24 cellular contexts compared by ENCODE assay signal in genomic region chr3:74009961-74010859, GRCh38.
DNase-seq lines count a peak whose midpoint lies in the region; ATAC-seq and TF ChIP-seq lines count a peak whose summit lies in the region.
"Had no signal": no experiment of that assay in that cellular context is flagged by ENCODE, and none has a peak within 500 bp of the region (broad histone marks: within the 10 kb centered on the region; RNA-seq: fewer than 3 reads in every experiment).

No MANE protein-coding gene starts in this region.

- H3K36me3 ChIP-seq in HAP-1 (replicated peaks) (no peaks in the 10 kb centered on the region), ectodermal cell (ENCODE audit: control insufficient read depth, insufficient read depth, low read length) (no peaks in the 10 kb centered on the region), neural cell (ENCODE audit: insufficient read depth, low read length) (no peaks in the 10 kb centered on the region)
- no peaks in the 10 kb centered on the region for H3K36me3 ChIP-seq in naive thymus-derived CD4-positive, alpha-beta T cell (ENCODE audit: control insufficient read depth in 2 of 3, insufficient read depth in 3 of 3, low read length in 3 of 3)
- H3K36me3 ChIP-seq: BLaER1 treated with 17β-estradiol and CSF1 and Interleukin-3, amounts not matched to agents 10 nM and 100 nM had no signal

- H3F3A ChIP-seq in neural cell (ENCODE audit: insufficient read depth, low read length, poor library complexity, severe bottlenecking): no peaks in the 10 kb centered on the region

- H3K27me3 Mint-ChIP-seq in naive thymus-derived CD4-positive, alpha-beta T cell: no peaks in the 10 kb centered on the region
- H3K27me3 Mint-ChIP-seq: T-cell had no signal

- no peaks in the 10 kb centered on the region for H3K36me3 Mint-ChIP-seq in naive thymus-derived CD4-positive, alpha-beta T cell
- H3K36me3 Mint-ChIP-seq: CD8-positive, alpha-beta T cell; T-cell had no signal

- no peak overlapping the region for H3K4me3 ChIP-seq in HAP-1
- no peak overlapping the region for H3K4me3 ChIP-seq in ectodermal cell (ENCODE audit: insufficient read depth, low read depth, low read length)
- H3K4me3 ChIP-seq in neural cell (ENCODE audit: low read length): no peak overlapping the region
- H3K4me3 ChIP-seq in naive thymus-derived CD4-positive, alpha-beta T cell (ENCODE audit: low read length): no peak overlapping the region
- H3K4me3 ChIP-seq: BLaER1 treated with 17β-estradiol and CSF1 and Interleukin-3, amounts not matched to agents 10 nM and 100 nM; GM12878 had no signal

- CTCF ChIA-PET in naive thymus-derived CD4-positive, alpha-beta T cell (lab: Charles Lee): interaction anchor here (0.5 kb wide), 1 partner anchor 774 kb away, joined by 3 read pairs; no protein-coding TSS in a partner anchor

- H3K9me3 Mint-ChIP-seq in naive thymus-derived CD4-positive, alpha-beta T cell: peaks cover 0 to 16% (median 4%) of the 10 kb centered on the region in 11 donors

- no peak for ATAC-seq in naive thymus-derived CD4-positive, alpha-beta T cell
- ATAC-seq: CD8-positive, alpha-beta T cell; GM12878; HCT116; Panc1; T-cell had no signal

- H3K9me3 ChIP-seq in HAP-1 (no peaks in the 10 kb centered on the region), ectodermal cell (ENCODE audit: control insufficient read depth, low read length) (no peaks in the 10 kb centered on the region), neural cell (ENCODE audit: low read length) (no peaks in the 10 kb centered on the region)
- H3K9me3 ChIP-seq in naive thymus-derived CD4-positive, alpha-beta T cell (ENCODE audit: control insufficient read depth in 2 of 3, low read length in 3 of 3): no peaks in the 10 kb centered on the region
- H3K9me3 ChIP-seq: BLaER1 treated with 17β-estradiol and CSF1 and Interleukin-3, amounts not matched to agents 10 nM and 100 nM had no signal

- H3K27me3 ChIP-seq in HAP-1 (ENCODE audit: low read depth) (no peaks in the 10 kb centered on the region), ectodermal cell (ENCODE audit: control insufficient read depth, insufficient read depth, low read length, poor library complexity, severe bottlenecking) (no peaks in the 10 kb centered on the region), neural cell (ENCODE audit: insufficient read depth, low read depth, low read length) (no peaks in the 10 kb centered on the region)
- no peaks in the 10 kb centered on the region for H3K27me3 ChIP-seq in naive thymus-derived CD4-positive, alpha-beta T cell (ENCODE audit: control insufficient read depth in 2 of 2, insufficient read depth in 2 of 2, low read length in 2 of 2)
- H3K27me3 ChIP-seq: BLaER1 treated with 17β-estradiol and CSF1 and Interleukin-3, amounts not matched to agents 10 nM and 100 nM had no signal

- TF ChIP-seq CTCF in neural cell (IDR thresholded peaks at IDR 0.05; ENCODE audit: poor library complexity, severe bottlenecking): no peak

- no peaks in the 10 kb centered on the region for H3K79me2 ChIP-seq in neural cell (replicated peaks; ENCODE audit: insufficient read depth, low read length)

- POLR2A ChIA-PET in naive thymus-derived CD4-positive, alpha-beta T cell (lab: Charles Lee): no interaction called here

- intact Hi-C loops in naive thymus-derived CD4-positive, alpha-beta T cell (cut with micrococcal nuclease): no loop called here

- DNase-seq in DMS153 (lab: John Stamatoyannopoulos, UW) (peak; percentile 17), DMS153 treated with DMSO at 0.1 percent for 48 hours (lab: John Stamatoyannopoulos, UW; ENCODE audit: unreplicated experiment) (no peak), HAP-1 (ENCODE audit: low spot score in 2 of 2) (peak; percentile 92 to 99), pons (ENCODE audit: low spot score) (no peak), AG08395 (ENCODE audit: low spot score) (no peak)
- DNase-seq in naive thymus-derived CD4-positive, alpha-beta T cell: no peak
- DNase-seq: ACHN; Calu3; CD8-positive, alpha-beta T cell; DMS79; Karpas-422; NCI-H1694; NCI-H2081 treated with DMSO at 0.1 percent for 48 hours; NCI-H510A treated with DMSO at 0.1 percent for 48 hours; NCI-H774; NK-92 treated with Interleukin-12 subunit alpha and Interleukin-12 subunit beta, amount 100 ng/mL, for 24 hours; T-cell had no signal

- TF ChIP-seq EP300 in neural cell (conservative IDR thresholded peaks at IDR 0.05; ENCODE audit: poor library complexity, severe bottlenecking): no peak

- H3K4me2 ChIP-seq in neural cell (ENCODE audit: low read length): no peak overlapping the region
- H3K4me2 ChIP-seq: BLaER1 treated with 17β-estradiol and CSF1 and Interleukin-3, amounts not matched to agents 10 nM and 100 nM had no signal

- no peak overlapping the region for H3K27ac Mint-ChIP-seq in naive thymus-derived CD4-positive, alpha-beta T cell
- H3K27ac Mint-ChIP-seq: CD8-positive, alpha-beta T cell; T-cell had no signal

- no peak overlapping the region for H3K9ac ChIP-seq in neural cell (ENCODE audit: low read length)
- H3K9ac ChIP-seq: BLaER1 treated with 17β-estradiol and CSF1 and Interleukin-3, amounts not matched to agents 10 nM and 100 nM had no signal

- in situ Hi-C loops in HAP-1 (cut with MboI; ENCODE audit: low sequenced_read_pairs): no loop called here

- WGBS in ectodermal cell, 2 experiments: 71 to 79% methylated on average over 4 of the region's 4 CpGs

- H4K20me1 ChIP-seq in neural cell (ENCODE audit: insufficient read depth): no peaks in the 10 kb centered on the region
- H4K20me1 ChIP-seq: BLaER1 treated with 17β-estradiol and CSF1 and Interleukin-3, amounts not matched to agents 10 nM and 100 nM had no signal

- no peak overlapping the region for H3K4me3 Mint-ChIP-seq in naive thymus-derived CD4-positive, alpha-beta T cell
- H3K4me3 Mint-ChIP-seq: CD8-positive, alpha-beta T cell; T-cell had no signal

- H3K4me1 ChIP-seq in HAP-1: peaks cover 35% of the 10 kb centered on the region
- peaks cover 26% of the 10 kb centered on the region for H3K4me1 ChIP-seq in ectodermal cell (ENCODE audit: control insufficient read depth, insufficient read depth, low read length)
- no peaks in the 10 kb centered on the region for H3K4me1 ChIP-seq in naive thymus-derived CD4-positive, alpha-beta T cell (ENCODE audit: control insufficient read depth in 2 of 2, insufficient read depth in 2 of 2, low read length in 2 of 2)

- H3K27ac ChIP-seq in ectodermal cell (ENCODE audit: insufficient read depth, low read depth, low read length, poor library complexity, severe bottlenecking) (peak overlapping the region; percentile 53), neural cell (ENCODE audit: low read length) (no peak overlapping the region)
- no peak overlapping the region for H3K27ac ChIP-seq in naive thymus-derived CD4-positive, alpha-beta T cell (ENCODE audit: low read depth, low read length)
- H3K27ac ChIP-seq: 22Rv1; BLaER1 treated with 17β-estradiol and CSF1 and Interleukin-3, amounts not matched to agents 10 nM and 100 nM had no signal

- H2AFZ ChIP-seq in neural cell (ENCODE audit: low read depth, low read length): peak overlapping the region; percentile 16

- H3K4me1 Mint-ChIP-seq in naive thymus-derived CD4-positive, alpha-beta T cell: no peaks in the 10 kb centered on the region
- H3K4me1 Mint-ChIP-seq: T-cell had no signal

- no peak for TF ChIP-seq RAD21 in neural cell (conservative IDR thresholded peaks at IDR 0.05)

- H3K9me2 ChIP-seq in neural cell (ENCODE audit: insufficient read depth, low read length): no peaks in the 10 kb centered on the region

TF ChIP-seq in neural cell, 6 proteins besides CTCF, POLR2A, EP300 and RAD21:
- TF ChIP-seq SMC3 (conservative IDR thresholded peaks at IDR 0.05; ENCODE audit: poor library complexity): no peak
TF ChIP-seq in neural cell: peak in this region for 0.

Comparison
In these comparisons a context has a peak if more than half of its experiments do, and no peak if none do; other contexts are left out.
1. DNase-seq: peak in DMS153 (single experiment) and HAP-1 (2 of 2); none in DMS153 treated with DMSO at 0.1 percent for 48 hours (single experiment), pons (single experiment), AG08395 (single experiment) and naive thymus-derived CD4-positive, alpha-beta T cell (0 of 9).